In the genomic region with DNA sequence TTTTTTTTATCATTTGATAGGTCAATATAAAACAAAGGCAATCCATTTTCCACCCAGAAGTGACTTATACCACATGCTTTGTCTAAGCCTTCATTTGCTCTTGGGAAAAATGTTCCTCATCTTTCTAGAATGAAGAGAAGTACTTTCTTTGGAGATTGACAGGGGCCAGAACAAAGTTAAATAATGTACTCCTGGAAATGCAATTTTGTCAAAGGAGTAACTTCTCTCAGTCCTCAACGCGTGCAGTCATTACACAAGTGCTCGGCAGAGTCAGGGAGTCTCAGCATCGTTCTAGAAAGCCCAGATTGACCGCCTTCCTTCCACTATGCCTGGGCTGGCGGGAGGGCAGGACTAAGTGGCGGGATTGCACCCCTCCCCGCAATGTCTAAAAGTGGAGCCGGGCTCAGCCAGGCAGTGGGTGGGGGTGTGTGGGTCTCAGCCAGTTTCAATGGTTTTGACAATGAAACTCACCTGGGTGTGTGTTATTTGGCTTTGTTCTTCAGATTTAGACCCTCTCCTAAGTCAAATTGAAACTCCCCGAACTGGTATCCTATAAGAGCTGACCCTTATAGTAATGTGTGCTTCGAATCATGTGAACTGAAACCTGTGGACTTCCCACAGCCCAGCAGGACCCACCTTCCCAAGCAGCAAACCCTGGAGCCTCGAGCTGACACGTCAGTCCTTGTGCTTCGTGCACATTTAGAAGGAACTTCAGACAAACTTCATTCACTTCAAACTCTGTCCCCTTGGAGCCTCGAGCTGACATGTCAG, we compare ENCODE assay signal across 11 cellular contexts.
DNase-seq lines count a peak whose midpoint lies in the region; ATAC-seq and TF ChIP-seq lines count a peak whose summit lies in the region.
"Had no signal": no experiment of that assay in that cellular context is flagged by ENCODE, and none has a peak within 500 bp of the region (broad histone marks: within the 10 kb centered on the region; RNA-seq: fewer than 3 reads in every experiment).

No MANE protein-coding gene starts in this region.

- H3K36me3 ChIP-seq in GM06990 (ENCODE audit: control insufficient read depth, insufficient read depth, low read length) = no peaks in the 10 kb centered on the region

- no peak overlapping the region for H3K4me3 ChIP-seq in GM06990 (replicated peaks; ENCODE audit: low read depth, low read length)
- no peak overlapping the region for H3K4me3 ChIP-seq in dorsolateral prefrontal cortex

- no peak overlapping the region for H3K27ac ChIP-seq in dorsolateral prefrontal cortex

- H3K27me3 ChIP-seq in GM06990 (replicated peaks; ENCODE audit: control insufficient read depth, insufficient read depth, low read length) (no peaks in the 10 kb centered on the region), dorsolateral prefrontal cortex (peaks cover 0 to 4% (median 0%) of the 10 kb centered on the region in 45 donors)

- no peak for TF ChIP-seq CTCF in GM06990 (IDR thresholded peaks at IDR 0.05; ENCODE audit: insufficient read depth, low read length, poor library complexity, severe bottlenecking)
- TF ChIP-seq CTCF in dorsolateral prefrontal cortex (IDR thresholded peaks at IDR 0.05 in 54 of 56, conservative IDR thresholded peaks at IDR 0.05 in 2 of 56; ENCODE audit: low read depth in 1 of 56, partially characterized antibody in 56 of 56) = no peak

- ATAC-seq in GM19023 (IDR thresholded peaks at IDR 0.05; ENCODE audit: unreplicated experiment) = peak; percentile 30
- peak; percentile 20 for ATAC-seq in HG02623 (IDR thresholded peaks at IDR 0.05; ENCODE audit: unreplicated experiment)
- ATAC-seq in HG03439 (IDR thresholded peaks at IDR 0.05; ENCODE audit: unreplicated experiment) = peak; percentile 25
- ATAC-seq: stimulated activated naive CD8-positive, alpha-beta T cell treated with anti-CD3 and anti-CD28 coated beads, Interleukin-15, Interleukin-2, amounts not matched to agents 100 U/mL and 50 U/mL, for 24 hours had no signal

- intact Hi-C loops in dorsolateral prefrontal cortex (cut with DNase I) = loop anchor here in 1 of 2 donors (10.0 kb wide), 1 partner anchor 326 kb away; no protein-coding TSS in a partner anchor

- DNase-seq in GM06990 (ENCODE audit: extremely low read depth, insufficient read length) (peak; percentile 86), dorsolateral prefrontal cortex (no peak), nucleus accumbens (lab: John Stamatoyannopoulos, UW) (no peak), NCI-H187 (lab: John Stamatoyannopoulos, UW) (no peak), H4 (ENCODE audit: low spot score) (no peak)
- DNase-seq: activated T-cell treated with anti-CD3 and anti-CD28 coated beads, Interleukin-2, amount 50 U/mL, for 24 hours; NCI-H1092; stimulated activated naive CD8-positive, alpha-beta T cell treated with anti-CD3 and anti-CD28 coated beads, Interleukin-15, Interleukin-2, amounts not matched to agents 100 U/mL and 50 U/mL, for 24 hours had no signal
